1 cellular context compared by ENCODE assay signal in the genomic region with DNA sequence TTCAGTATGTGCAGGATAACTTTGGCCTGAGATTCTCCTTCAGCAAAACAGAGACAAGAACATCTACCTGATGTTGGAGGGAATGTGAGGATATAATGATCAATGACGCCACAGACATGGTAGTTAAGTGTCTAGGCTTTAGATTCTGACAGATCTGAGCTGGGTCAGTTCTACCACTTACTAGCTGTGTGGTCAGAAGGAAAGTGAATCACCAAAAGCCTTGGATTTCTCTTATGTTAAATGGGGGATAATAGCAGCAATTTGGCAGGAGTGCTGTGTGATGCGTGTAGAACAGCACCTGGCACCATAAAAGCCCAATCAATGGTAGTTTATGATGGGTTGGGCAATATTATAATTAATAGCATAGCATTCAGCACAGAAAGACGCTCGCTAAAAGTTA.
TF ChIP-seq lines count a peak whose summit lies in the region.

No MANE protein-coding gene starts in this region.

TF ChIP-seq in H1, 55 proteins besides CTCF, POLR2A, EP300 and RAD21 (continued from another document):
- TF ChIP-seq, protein P1, sequence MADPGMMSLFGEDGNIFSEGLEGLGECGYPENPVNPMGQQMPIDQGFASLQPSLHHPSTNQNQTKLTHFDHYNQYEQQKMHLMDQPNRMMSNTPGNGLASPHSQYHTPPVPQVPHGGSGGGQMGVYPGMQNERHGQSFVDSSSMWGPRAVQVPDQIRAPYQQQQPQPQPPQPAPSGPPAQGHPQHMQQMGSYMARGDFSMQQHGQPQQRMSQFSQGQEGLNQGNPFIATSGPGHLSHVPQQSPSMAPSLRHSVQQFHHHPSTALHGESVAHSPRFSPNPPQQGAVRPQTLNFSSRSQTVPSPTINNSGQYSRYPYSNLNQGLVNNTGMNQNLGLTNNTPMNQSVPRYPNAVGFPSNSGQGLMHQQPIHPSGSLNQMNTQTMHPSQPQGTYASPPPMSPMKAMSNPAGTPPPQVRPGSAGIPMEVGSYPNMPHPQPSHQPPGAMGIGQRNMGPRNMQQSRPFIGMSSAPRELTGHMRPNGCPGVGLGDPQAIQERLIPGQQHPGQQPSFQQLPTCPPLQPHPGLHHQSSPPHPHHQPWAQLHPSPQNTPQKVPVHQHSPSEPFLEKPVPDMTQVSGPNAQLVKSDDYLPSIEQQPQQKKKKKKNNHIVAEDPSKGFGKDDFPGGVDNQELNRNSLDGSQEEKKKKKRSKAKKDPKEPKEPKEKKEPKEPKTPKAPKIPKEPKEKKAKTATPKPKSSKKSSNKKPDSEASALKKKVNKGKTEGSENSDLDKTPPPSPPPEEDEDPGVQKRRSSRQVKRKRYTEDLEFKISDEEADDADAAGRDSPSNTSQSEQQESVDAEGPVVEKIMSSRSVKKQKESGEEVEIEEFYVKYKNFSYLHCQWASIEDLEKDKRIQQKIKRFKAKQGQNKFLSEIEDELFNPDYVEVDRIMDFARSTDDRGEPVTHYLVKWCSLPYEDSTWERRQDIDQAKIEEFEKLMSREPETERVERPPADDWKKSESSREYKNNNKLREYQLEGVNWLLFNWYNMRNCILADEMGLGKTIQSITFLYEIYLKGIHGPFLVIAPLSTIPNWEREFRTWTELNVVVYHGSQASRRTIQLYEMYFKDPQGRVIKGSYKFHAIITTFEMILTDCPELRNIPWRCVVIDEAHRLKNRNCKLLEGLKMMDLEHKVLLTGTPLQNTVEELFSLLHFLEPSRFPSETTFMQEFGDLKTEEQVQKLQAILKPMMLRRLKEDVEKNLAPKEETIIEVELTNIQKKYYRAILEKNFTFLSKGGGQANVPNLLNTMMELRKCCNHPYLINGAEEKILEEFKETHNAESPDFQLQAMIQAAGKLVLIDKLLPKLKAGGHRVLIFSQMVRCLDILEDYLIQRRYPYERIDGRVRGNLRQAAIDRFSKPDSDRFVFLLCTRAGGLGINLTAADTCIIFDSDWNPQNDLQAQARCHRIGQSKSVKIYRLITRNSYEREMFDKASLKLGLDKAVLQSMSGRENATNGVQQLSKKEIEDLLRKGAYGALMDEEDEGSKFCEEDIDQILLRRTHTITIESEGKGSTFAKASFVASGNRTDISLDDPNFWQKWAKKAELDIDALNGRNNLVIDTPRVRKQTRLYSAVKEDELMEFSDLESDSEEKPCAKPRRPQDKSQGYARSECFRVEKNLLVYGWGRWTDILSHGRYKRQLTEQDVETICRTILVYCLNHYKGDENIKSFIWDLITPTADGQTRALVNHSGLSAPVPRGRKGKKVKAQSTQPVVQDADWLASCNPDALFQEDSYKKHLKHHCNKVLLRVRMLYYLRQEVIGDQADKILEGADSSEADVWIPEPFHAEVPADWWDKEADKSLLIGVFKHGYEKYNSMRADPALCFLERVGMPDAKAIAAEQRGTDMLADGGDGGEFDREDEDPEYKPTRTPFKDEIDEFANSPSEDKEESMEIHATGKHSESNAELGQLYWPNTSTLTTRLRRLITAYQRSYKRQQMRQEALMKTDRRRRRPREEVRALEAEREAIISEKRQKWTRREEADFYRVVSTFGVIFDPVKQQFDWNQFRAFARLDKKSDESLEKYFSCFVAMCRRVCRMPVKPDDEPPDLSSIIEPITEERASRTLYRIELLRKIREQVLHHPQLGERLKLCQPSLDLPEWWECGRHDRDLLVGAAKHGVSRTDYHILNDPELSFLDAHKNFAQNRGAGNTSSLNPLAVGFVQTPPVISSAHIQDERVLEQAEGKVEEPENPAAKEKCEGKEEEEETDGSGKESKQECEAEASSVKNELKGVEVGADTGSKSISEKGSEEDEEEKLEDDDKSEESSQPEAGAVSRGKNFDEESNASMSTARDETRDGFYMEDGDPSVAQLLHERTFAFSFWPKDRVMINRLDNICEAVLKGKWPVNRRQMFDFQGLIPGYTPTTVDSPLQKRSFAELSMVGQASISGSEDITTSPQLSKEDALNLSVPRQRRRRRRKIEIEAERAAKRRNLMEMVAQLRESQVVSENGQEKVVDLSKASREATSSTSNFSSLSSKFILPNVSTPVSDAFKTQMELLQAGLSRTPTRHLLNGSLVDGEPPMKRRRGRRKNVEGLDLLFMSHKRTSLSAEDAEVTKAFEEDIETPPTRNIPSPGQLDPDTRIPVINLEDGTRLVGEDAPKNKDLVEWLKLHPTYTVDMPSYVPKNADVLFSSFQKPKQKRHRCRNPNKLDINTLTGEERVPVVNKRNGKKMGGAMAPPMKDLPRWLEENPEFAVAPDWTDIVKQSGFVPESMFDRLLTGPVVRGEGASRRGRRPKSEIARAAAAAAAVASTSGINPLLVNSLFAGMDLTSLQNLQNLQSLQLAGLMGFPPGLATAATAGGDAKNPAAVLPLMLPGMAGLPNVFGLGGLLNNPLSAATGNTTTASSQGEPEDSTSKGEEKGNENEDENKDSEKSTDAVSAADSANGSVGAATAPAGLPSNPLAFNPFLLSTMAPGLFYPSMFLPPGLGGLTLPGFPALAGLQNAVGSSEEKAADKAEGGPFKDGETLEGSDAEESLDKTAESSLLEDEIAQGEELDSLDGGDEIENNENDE (IDR thresholded peaks at IDR 0.05; ENCODE audit: insufficient replicate concordance, low read length) = no peak
- TF ChIP-seq EZH2 (IDR thresholded peaks at IDR 0.05; ENCODE audit: low read depth, low read length, severe bottlenecking) (no peak), KDM5A (IDR thresholded peaks at IDR 0.05; ENCODE audit: low read length) (no peak), POLR2AphosphoS5 (IDR thresholded peaks at IDR 0.05; ENCODE audit: low read depth, low read length) (no peak), BRCA1 (IDR thresholded peaks at IDR 0.05; ENCODE audit: low read depth, low read length) (no peak), NANOG (IDR thresholded peaks at IDR 0.05; ENCODE audit: insufficient read depth, low read depth, low read length, poor library complexity, severe bottlenecking) (no peak), SP1 (IDR thresholded peaks at IDR 0.05; ENCODE audit: low read depth, low read length) (no peak), HDAC2 (IDR thresholded peaks at IDR 0.05; ENCODE audit: borderline replicate concordance in 1 of 2, low read depth in 2 of 2, low read length in 2 of 2) (no peak), POU5F1 (IDR thresholded peaks at IDR 0.05; ENCODE audit: low read depth, low read length) (no peak)
- TF ChIP-seq, protein P2, sequence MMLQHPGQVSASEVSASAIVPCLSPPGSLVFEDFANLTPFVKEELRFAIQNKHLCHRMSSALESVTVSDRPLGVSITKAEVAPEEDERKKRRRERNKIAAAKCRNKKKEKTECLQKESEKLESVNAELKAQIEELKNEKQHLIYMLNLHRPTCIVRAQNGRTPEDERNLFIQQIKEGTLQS (IDR thresholded peaks at IDR 0.05; ENCODE audit: insufficient read depth, low read depth, low read length) = no peak
